ENCODE assay signal across 26 cellular contexts in the genomic region with DNA sequence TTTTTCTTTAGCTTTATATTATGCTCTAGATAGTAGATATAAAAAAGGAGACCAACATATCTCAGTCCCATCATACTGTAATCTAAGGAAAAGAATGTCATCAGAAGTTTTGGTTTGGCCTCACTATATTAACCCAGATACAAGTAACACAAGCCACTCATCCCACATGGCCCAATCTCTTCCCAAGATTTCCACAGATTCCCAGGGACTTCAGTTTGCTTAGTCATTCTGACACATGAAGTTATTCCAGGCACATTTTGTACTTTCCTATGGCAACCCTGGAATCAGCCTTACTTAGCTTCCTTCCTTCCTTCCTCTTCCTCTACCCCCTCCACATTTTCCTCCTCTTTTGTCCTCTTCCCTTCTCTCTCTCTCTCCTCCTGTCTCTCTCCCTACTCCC. TPM values are rescaled to one million over a fixed set of nuclear protein-coding genes. Genes with fewer than 3 reads are reported as not detected.
A peak's percentile ranks its signal among the peaks of the same experiment; 100 is the strongest.
DNase-seq lines count a peak whose midpoint lies in the region; ATAC-seq, FAIRE-seq and TF ChIP-seq lines count a peak whose summit lies in the region.
"Had no signal": no experiment of that assay in that cellular context is flagged by ENCODE, and none has a peak within 500 bp of the region (broad histone marks: within the 10 kb centered on the region; RNA-seq: fewer than 3 reads in every experiment).

No MANE protein-coding gene starts in this region.

- H3K4me2 ChIP-seq in endothelial cell of umbilical vein (ENCODE audit: insufficient read depth, low read length) (no peak overlapping the region), mesenchymal stem cell (ENCODE audit: low read length, poor library complexity, severe bottlenecking) (no peak overlapping the region)

- ATAC-seq in GM19324 (IDR thresholded peaks at IDR 0.05; ENCODE audit: low FRiP score, unreplicated experiment) (no peak), HG02642 (IDR thresholded peaks at IDR 0.05; ENCODE audit: poor library complexity, unreplicated experiment) (no peak)
- ATAC-seq: GM12878, left colon, right lobe of liver, T-helper 17 cell had no signal

- no peak overlapping the region for H3K23ac ChIP-seq in mesenchymal stem cell (ENCODE audit: low read length in 2 of 2)

- no peaks in the 10 kb centered on the region for H3K79me2 ChIP-seq in endothelial cell of umbilical vein (ENCODE audit: control insufficient read depth, insufficient read depth, low read length)
- H3K79me2 ChIP-seq: parathyroid adenoma had no signal

- H3K14ac ChIP-seq in mesenchymal stem cell (ENCODE audit: low read length in 2 of 2) = no peak overlapping the region

- H2AK5ac ChIP-seq in mesenchymal stem cell (ENCODE audit: low read length, severe bottlenecking) = no peak overlapping the region

- no peak overlapping the region for H4K8ac ChIP-seq in mesenchymal stem cell (ENCODE audit: low read length)

- H4K91ac ChIP-seq in mesenchymal stem cell (ENCODE audit: low read length) = no peak overlapping the region

- no peak for FAIRE-seq in endothelial cell of umbilical vein (lab: Jason Lieb, UNC)
- no peak for FAIRE-seq in GM19239 (lab: Jason Lieb, UNC)
- FAIRE-seq: GM12878 had no signal

- H2AFZ ChIP-seq in endothelial cell of umbilical vein (ENCODE audit: low read depth, low read length) = peak overlapping the region; percentile 69
- H2AFZ ChIP-seq in mesenchymal stem cell (ENCODE audit: low read depth, low read length) = no peak overlapping the region
- H2AFZ ChIP-seq: parathyroid adenoma had no signal

- dilution Hi-C loops in endothelial cell of umbilical vein (cut with MboI; ENCODE audit: extremely low pct_ligation_motif_present, low sequenced_read_pairs) = no loop called here

- TF ChIP-seq POLR2A in endothelial cell of umbilical vein (IDR thresholded peaks at IDR 0.05; ENCODE audit: low read depth, low read length) = no peak

- no peak overlapping the region for H2BK12ac ChIP-seq in mesenchymal stem cell (ENCODE audit: low read length in 2 of 2)

- H3K9ac ChIP-seq in endothelial cell of umbilical vein (replicated peaks; ENCODE audit: extremely low read depth, insufficient read depth, low read length) (no peak overlapping the region), mesenchymal stem cell (ENCODE audit: low read length) (peak overlapping the region; percentile 6)
- H3K9ac ChIP-seq: parathyroid adenoma had no signal

- H3K36me3 ChIP-seq in endothelial cell of umbilical vein (ENCODE audit: control insufficient read depth in 2 of 2, extremely low read depth in 1 of 2, insufficient read depth in 2 of 2, low read length in 2 of 2) (no peaks in the 10 kb centered on the region), mesenchymal stem cell (ENCODE audit: control insufficient read depth in 1 of 2, insufficient read depth in 2 of 2, low read depth in 1 of 2, low read length in 2 of 2) (no peaks in the 10 kb centered on the region)
- H3K36me3 ChIP-seq: right lobe of liver had no signal

- intact Hi-C loops in endothelial cell of umbilical vein (cut with micrococcal nuclease) = no loop called here
- intact Hi-C loops in posterior cingulate gyrus (cut with DNase I) = no loop called here

- H3K4me3 ChIP-seq in AG10803 (ENCODE audit: low read length) (no peak overlapping the region), endothelial cell of umbilical vein (replicated peaks in 1 of 3; ENCODE audit: insufficient read depth in 1 of 3, low read depth in 1 of 3, low read length in 3 of 3) (no peak overlapping the region), mesenchymal stem cell (ENCODE audit: insufficient read depth in 1 of 2, low read depth in 1 of 2, low read length in 2 of 2) (no peak overlapping the region)
- H3K4me3 ChIP-seq: GM12878, right lobe of liver had no signal

- peak; percentile 64 for DNase-seq in AG10803 (ENCODE audit: low read depth)
- peak; percentile 82 for DNase-seq in LHCN-M2 (ENCODE audit: low read depth)
- no peak for DNase-seq in endothelial cell of umbilical vein (ENCODE audit: low read depth, low spot score)
- DNase-seq in mesenchymal stem cell = peak; percentile 85
- DNase-seq in GM19239 (ENCODE audit: insufficient read length, low spot score) = no peak
- no peak for DNase-seq in posterior cingulate gyrus
- DNase-seq: activated CD4-positive, alpha-beta T cell treated with anti-CD3 and anti-CD28 coated beads for 48 hours; activated naive CD4-positive, alpha-beta T cell treated with anti-CD3 and anti-CD28 coated beads, Interleukin-2, amount 10 ng/mL, durations not matched to agents 7 days and 5 days; anterior cingulate cortex; CD4-positive, alpha-beta T cell; central memory CD4-positive, alpha-beta T cell; erythroblast; glutamatergic neuron; left colon; NCI-H1417 treated with DMSO at 0.1 percent for 48 hours; NCI-H2107; NCI-H524; right lobe of liver; stimulated activated CD4-positive, alpha-beta T cell treated with anti-CD3 and anti-CD28 coated beads, Interleukin-15, amount 100 ng/mL, for 24 hours; stimulated activated CD8-positive, alpha-beta memory T cell treated with anti-CD3 and anti-CD28 coated beads, Interleukin-4, amount 100 ng/mL, for 48 hours; T-helper 17 cell had no signal

- TF ChIP-seq CTCF in AG10803 (conservative IDR thresholded peaks at IDR 0.05; ENCODE audit: low read length) (no peak), endothelial cell of umbilical vein (IDR thresholded peaks at IDR 0.05; ENCODE audit: extremely low read depth in 1 of 2, insufficient read depth in 1 of 2, low read depth in 1 of 2, low read length in 2 of 2) (no peak)

- no peaks in the 10 kb centered on the region for H4K20me1 ChIP-seq in endothelial cell of umbilical vein (replicated peaks; ENCODE audit: control insufficient read depth, extremely low read depth, insufficient read depth, low read length)

- no peaks in the 10 kb centered on the region for H3K9me1 ChIP-seq in endothelial cell of umbilical vein (replicated peaks; ENCODE audit: control insufficient read depth, extremely low read depth, insufficient read depth, low read length)

- H2BK120ac ChIP-seq in mesenchymal stem cell (ENCODE audit: low read depth, low read length) = no peak overlapping the region

- peaks cover 3% of the 10 kb centered on the region for H3K4me1 ChIP-seq in endothelial cell of umbilical vein (ENCODE audit: control insufficient read depth, extremely low read depth, insufficient read depth, low read length)
- no peaks in the 10 kb centered on the region for H3K4me1 ChIP-seq in mesenchymal stem cell (ENCODE audit: control insufficient read depth, insufficient read depth, low read depth, low read length)
- H3K4me1 ChIP-seq: parathyroid adenoma, right lobe of liver had no signal

- H3K27me3 ChIP-seq in endothelial cell of umbilical vein (ENCODE audit: control insufficient read depth in 2 of 2, insufficient read depth in 2 of 2, low read length in 2 of 2) = no peaks in the 10 kb centered on the region
- H3K27me3 ChIP-seq in mesenchymal stem cell (ENCODE audit: control insufficient read depth in 1 of 2, insufficient read depth in 1 of 2, low read length in 2 of 2) = no peaks in the 10 kb centered on the region
- H3K27me3 ChIP-seq: right lobe of liver had no signal

- no peak overlapping the region for H2BK5ac ChIP-seq in mesenchymal stem cell (ENCODE audit: low read depth, low read length, poor library complexity, severe bottlenecking)

- no TSS peak for BruUV-seq in endothelial cell of umbilical vein (replicated peaks; lab: Mats Ljungman, UMichigan)

- no peak overlapping the region for H3K4ac ChIP-seq in mesenchymal stem cell (ENCODE audit: low read depth in 1 of 2, low read length in 2 of 2)

- H2BK15ac ChIP-seq in mesenchymal stem cell (ENCODE audit: low read depth, poor library complexity, severe bottlenecking) = no peak overlapping the region

- no peak overlapping the region for H3K18ac ChIP-seq in mesenchymal stem cell (ENCODE audit: low read depth in 1 of 2, low read length in 2 of 2)

- H3K79me1 ChIP-seq in mesenchymal stem cell (replicated peaks; ENCODE audit: low read length, poor library complexity, severe bottlenecking) = no peaks in the 10 kb centered on the region

- POLR2A ChIA-PET in endothelial cell of umbilical vein (lab: Charles Lee) = no interaction called here

- CTCF ChIA-PET in endothelial cell of umbilical vein (lab: Charles Lee) = no interaction called here

- no peak overlapping the region for H3K27ac ChIP-seq in endothelial cell of umbilical vein (ENCODE audit: insufficient read depth, low read depth, low read length)
- H3K27ac ChIP-seq in mesenchymal stem cell (ENCODE audit: low read length, poor library complexity, severe bottlenecking) = no peak overlapping the region
- H3K27ac ChIP-seq: HL-60, parathyroid adenoma, right lobe of liver had no signal

- H3K9me3 ChIP-seq in endothelial cell of umbilical vein (replicated peaks; ENCODE audit: control insufficient read depth, insufficient read depth, low read length) (no peaks in the 10 kb centered on the region), mesenchymal stem cell (ENCODE audit: control insufficient read depth, low read length) (no peaks in the 10 kb centered on the region)

TF ChIP-seq in endothelial cell of umbilical vein, 7 proteins besides CTCF, POLR2A, EP300 and RAD21:
- TF ChIP-seq MAX (IDR thresholded peaks at IDR 0.05; ENCODE audit: insufficient read depth, insufficient read length) = no peak
- TF ChIP-seq POLR2AphosphoS5 (IDR thresholded peaks at IDR 0.05; ENCODE audit: insufficient read depth, low read depth, low read length) = no peak
- no peak for TF ChIP-seq JUN (IDR thresholded peaks at IDR 0.05; ENCODE audit: borderline replicate concordance, insufficient read depth, insufficient read length, low read depth)
- no peak for TF ChIP-seq FOS (IDR thresholded peaks at IDR 0.05; ENCODE audit: borderline replicate concordance, insufficient read depth, low read length)
- TF ChIP-seq GATA2 (IDR thresholded peaks at IDR 0.05; ENCODE audit: insufficient read depth, insufficient read length, low read depth, low read length) = no peak
- TF ChIP-seq EZH2 (IDR thresholded peaks at IDR 0.05; ENCODE audit: borderline replicate concordance, low read depth, low read length, severe bottlenecking) = no peak
- no peak for TF ChIP-seq MYC (IDR thresholded peaks at IDR 0.05; ENCODE audit: low read depth, low read length)

RNA-seq across cellular contexts. Expression of gene DCLK2, which starts 21.7 kb away (rescaled TPM):
- total RNA-seq in LHCN-M2 (2014; rRNA removed) (2.8 and 2.9 TPM in 2 replicates), endothelial cell of umbilical vein (4.6 and 4.7 TPM in 2 replicates)
- polyA plus RNA-seq in LHCN-M2 (2012) = 12.3 TPM
- 1.7 TPM in 2 replicates for polyA plus RNA-seq in endothelial cell of umbilical vein
- 1.7 and 1.8 TPM in 2 replicates for polyA plus RNA-seq in endothelial cell of umbilical vein (2011; cell fraction: cytosol; rRNA removed)
- 3.9 and 4.5 TPM in 2 replicates for polyA plus RNA-seq in endothelial cell of umbilical vein (2011; cell fraction: nucleus; rRNA removed)
- 1.7 and 1.9 TPM in 2 replicates for polyA plus RNA-seq in endothelial cell of umbilical vein (2012)
- polyA minus RNA-seq in endothelial cell of umbilical vein = 5.4 and 7.1 TPM in 2 replicates
- 1.6 TPM for polyA minus RNA-seq in endothelial cell of umbilical vein (2011; cell fraction: cytosol; rRNA and poly(A)+ RNA removed)
- polyA minus RNA-seq in endothelial cell of umbilical vein (2011; cell fraction: nucleus; rRNA and poly(A)+ RNA removed) = 10.5 and 13.4 TPM in 2 replicates
- polyA plus RNA-seq in mesenchymal stem cell (2013, experiment 1 of 2) = 11.5 TPM
- 11.2 TPM for polyA plus RNA-seq in mesenchymal stem cell (2013, experiment 2 of 2)
- total RNA-seq: CD4-positive, alpha-beta T cell; GM12878; T-helper 17 cell had no signal
- polyA plus RNA-seq: GM12878 had no signal

Comparison
In these comparisons a context has a peak if more than half of its experiments do, and no peak if none do; other contexts are left out.
1. DNase-seq: peak in AG10803 (single experiment), LHCN-M2 (single experiment) and mesenchymal stem cell (single experiment); none in endothelial cell of umbilical vein (single experiment), GM19239 (single experiment) and posterior cingulate gyrus (0 of 10).